ENCODE assay signal across 23 cellular contexts in genomic region chr11:134372536-134372935, GRCh38. TPM values are rescaled to one million over a fixed set of nuclear protein-coding genes. Genes with fewer than 3 reads are reported as not detected.
"Had no signal": no experiment of that assay in that cellular context is flagged by ENCODE, and none has a peak within 500 bp of the region (broad histone marks: within the 10 kb centered on the region; RNA-seq: fewer than 3 reads in every experiment).

No MANE protein-coding gene starts in this region.

- H3K27me3 ChIP-seq: brain microvascular endothelial cell, left lung, vagina had no signal

- H3K9me3 ChIP-seq: heart left ventricle, left lung, lower lobe of right lung, vagina had no signal

- ATAC-seq: activated CD4-positive, alpha-beta T cell treated with anti-CD3 and anti-CD28 coated beads for 36 hours; esophagus mucosa; heart left ventricle; left lung; lower lobe of right lung; natural killer cell treated with Interleukin-12 subunit alpha and Interleukin-12 subunit beta and Interleukin-15 and Interleukin-18, amount 100 ng/mL, for 72 hours; sciatic nerve; stimulated activated effector memory CD8-positive, alpha-beta T cell treated with anti-CD3 and anti-CD28 coated beads, Interleukin-12 subunit alpha, Interleukin-12 subunit beta, amount 100 ng/mL, for 72 hours had no signal

- H3K4me1 ChIP-seq: heart left ventricle, left lung, lower lobe of right lung, vagina had no signal

- H3K4me3 ChIP-seq: heart left ventricle, left lung, lower lobe of right lung, vagina had no signal

- DNase-seq: activated CD4-positive, alpha-beta T cell treated with anti-CD3 and anti-CD28 coated beads for 36 hours; activated CD4-positive, CD25-positive, alpha-beta regulatory T cell; activated gamma-delta T cell; activated naive CD4-positive, alpha-beta T cell treated with anti-CD3 and anti-CD28 coated beads, Interleukin-2, amount 10 ng/mL, durations not matched to agents 7 days and 5 days; activated T-cell treated with anti-CD3 and anti-CD28 coated beads for 4 hours; amniotic stem cell; brain microvascular endothelial cell; endodermal cell; foreskin fibroblast; immature natural killer cell; lower lobe of right lung; mesenchymal stem cell; small intestine; stimulated activated CD4-positive, alpha-beta T cell treated with anti-CD3 and anti-CD28 coated beads, Interleukin-4, amount 100 ng/mL, for 24 hours had no signal

- H3K36me3 ChIP-seq: brain microvascular endothelial cell, heart left ventricle, left lung, lower lobe of right lung, vagina had no signal

- H3K27ac ChIP-seq: brain microvascular endothelial cell, heart left ventricle, left lung, lower lobe of right lung, vagina had no signal

RNA-seq across cellular contexts. Expression of gene B3GAT1, which starts 39.5 kb away (rescaled TPM):
- total RNA-seq: myocyte had no signal

RNA-seq across cellular contexts. Expression of gene GLB1L2, which starts 40.7 kb away (rescaled TPM):
- total RNA-seq: myocyte, osteocyte had no signal
